In the genomic region with DNA sequence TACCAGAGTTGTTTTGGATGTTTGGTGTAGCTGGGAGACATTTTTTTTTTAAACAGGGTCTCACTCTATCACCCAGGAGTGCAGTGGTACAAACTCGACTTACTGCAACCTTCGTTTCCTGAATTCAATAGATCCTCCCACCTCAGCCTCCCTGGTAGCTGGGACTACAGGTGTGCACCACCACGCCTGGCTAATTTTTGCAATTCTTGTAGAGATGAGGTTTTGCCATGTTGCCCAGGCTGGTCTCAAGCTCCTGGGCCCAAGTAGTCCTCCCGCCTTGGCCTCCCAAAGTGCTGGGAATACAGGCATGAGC, we compare ENCODE assay signal across 13 cellular contexts. TPM values are rescaled to one million over a fixed set of nuclear protein-coding genes. Genes with fewer than 3 reads are reported as not detected.
DNase-seq lines count a peak whose midpoint lies in the region; ATAC-seq and TF ChIP-seq lines count a peak whose summit lies in the region.
"Not testable (repeated sequence)": the region's sequence is repeated elsewhere in the genome, so short reads cannot be mapped to it uniquely, and the experiment has no call there.
"Had no signal": no experiment of that assay in that cellular context is flagged by ENCODE, and none has a peak within 500 bp of the region (broad histone marks: within the 10 kb centered on the region; RNA-seq: fewer than 3 reads in every experiment).

No MANE protein-coding gene starts in this region.

- POLR2A ChIA-PET in HCT116 (lab: Charles Lee): not testable (repeated sequence)
- POLR2A ChIA-PET in activated CD4-positive, alpha-beta T cell treated with anti-CD3 and anti-CD28 coated beads for 36 hours (lab: Charles Lee): interaction anchor here (1.2 kb wide), 1 partner anchor 16 kb away, joined by 3 read pairs; no protein-coding TSS in a partner anchor
- POLR2A ChIA-PET in naive thymus-derived CD4-positive, alpha-beta T cell (lab: Charles Lee): interaction anchor here (0.8 to 3.6 kb wide), 4 partner anchors 15 to 192 kb away, joined by 3 to 16 read pairs (median 3); a partner anchor contains a TSS

- BruUV-seq in HCT116 (replicated peaks; lab: Mats Ljungman, UMichigan): not testable (repeated sequence)

- CTCF ChIA-PET in HCT116 (lab: Charles Lee): interaction anchor here (1.1 to 2.2 kb wide), 3 partner anchors 14 to 79 kb away, joined by 3 to 9 read pairs (median 4); a partner anchor contains a TSS
- CTCF ChIA-PET in activated CD4-positive, alpha-beta T cell treated with anti-CD3 and anti-CD28 coated beads for 36 hours (lab: Charles Lee): interaction anchor here (0.6 to 1.4 kb wide), 3 partner anchors 12 to 89 kb away, joined by 3 to 6 read pairs (median 4); no protein-coding TSS in a partner anchor
- CTCF ChIA-PET in naive thymus-derived CD4-positive, alpha-beta T cell (lab: Charles Lee): interaction anchor here (0.8 to 1.3 kb wide), 2 partner anchors 8 to 17 kb away, joined by 3 to 5 read pairs; no protein-coding TSS in a partner anchor

- RAD21 ChIA-PET in HCT116 (lab: Charles Lee; ENCODE audit: low non-redundant PET in 1 of 2, low total read pairs in 2 of 2, uncharacterized antibody in 2 of 2, unreplicated experiment in 2 of 2): not testable (repeated sequence)

- not testable (repeated sequence) for TF ChIP-seq CTCF in HCT116 (IDR thresholded peaks at IDR 0.05 in 2 of 3, conservative IDR thresholded peaks at IDR 0.05 in 1 of 3; ENCODE audit: borderline replicate concordance in 1 of 3, insufficient read depth in 1 of 3, low read depth in 2 of 3, low read length in 2 of 3)

- not testable (repeated sequence) for H3K9me3 ChIP-seq in BLaER1; HCT116 (ENCODE audit: control insufficient read depth in 1 of 2, insufficient read depth in 1 of 2, low read depth in 1 of 2, low read length in 2 of 2); naive thymus-derived CD4-positive, alpha-beta T cell (ENCODE audit: control insufficient read depth in 2 of 3, low read length in 3 of 3)

- not testable (repeated sequence) for ATAC-seq in HCT116; activated CD4-positive, alpha-beta T cell treated with anti-CD3 and anti-CD28 coated beads for 36 hours; activated naive CD4-positive, alpha-beta T cell treated with anti-CD3 and anti-CD28 coated beads, Interleukin-2, amount 50 U/mL, for 72 hours; naive thymus-derived CD4-positive, alpha-beta T cell; stimulated activated naive CD8-positive, alpha-beta T cell treated with anti-CD3 and anti-CD28 coated beads, Interleukin-15, amount 100 ng/mL, for 72 hours

- not testable (repeated sequence) for H3K79me2 ChIP-seq in HCT116 (ENCODE audit: insufficient read depth, low read length)

- intact Hi-C loops in HCT116 (cut with micrococcal nuclease): not testable (repeated sequence)
- intact Hi-C loops in activated CD4-positive, alpha-beta T cell treated with anti-CD3 and anti-CD28 coated beads for 36 hours (cut with DNase I, micrococcal nuclease): loop anchor here (2.0 to 5.0 kb wide), 2 partner anchors 17 to 70 kb away; a partner anchor contains a TSS
- intact Hi-C loops in dendritic cell treated with granulocyte-macrophage colony-stimulating factor and Interleukin-4, amounts not matched to agents 40 ng/mL and 50 ng/mL, for 4 days (cut with micrococcal nuclease): loop anchor here (5.0 kb wide), 1 partner anchor 70 kb away; a partner anchor contains a TSS
- intact Hi-C loops in naive thymus-derived CD4-positive, alpha-beta T cell (cut with micrococcal nuclease): loop anchor here in 1 of 2 donors (5.0 kb wide), 1 partner anchor 70 kb away; a partner anchor contains a TSS

- peak overlapping the region; percentile 85 for H3K27ac Mint-ChIP-seq in activated CD4-positive, alpha-beta T cell treated with anti-CD3 and anti-CD28 coated beads for 36 hours
- H3K27ac Mint-ChIP-seq in activated T-cell treated with anti-CD3 and anti-CD28 coated beads, Interleukin-2, amount 50 U/mL, for 24 hours: peak overlapping the region; percentile 94
- H3K27ac Mint-ChIP-seq in activated naive CD4-positive, alpha-beta T cell treated with anti-CD3 and anti-CD28 coated beads, Interleukin-2, amount 50 U/mL, for 72 hours: peak overlapping the region; percentile 79 to 82
- peak overlapping the region; percentile 83 for H3K27ac Mint-ChIP-seq in dendritic cell treated with granulocyte-macrophage colony-stimulating factor and Interleukin-4, amounts not matched to agents 40 ng/mL and 50 ng/mL, for 4 days
- peak overlapping the region; percentile 85 to 98 (median 95) for H3K27ac Mint-ChIP-seq in naive thymus-derived CD4-positive, alpha-beta T cell
- H3K27ac Mint-ChIP-seq in stimulated activated naive CD8-positive, alpha-beta T cell treated with anti-CD3 and anti-CD28 coated beads, Interleukin-15, amount 100 ng/mL, for 72 hours: peak overlapping the region; percentile 98

- H3K4me2 ChIP-seq in BLaER1: peak overlapping the region; percentile 88
- H3K4me2 ChIP-seq in HCT116 (ENCODE audit: low read length): not testable (repeated sequence)

- H3K4me3 Mint-ChIP-seq in activated CD4-positive, alpha-beta T cell treated with anti-CD3 and anti-CD28 coated beads for 36 hours; dendritic cell treated with granulocyte-macrophage colony-stimulating factor and Interleukin-4, amounts not matched to agents 40 ng/mL and 50 ng/mL, for 4 days: not testable (repeated sequence)
- peak overlapping the region; percentile 8 for H3K4me3 Mint-ChIP-seq in activated T-cell treated with anti-CD3 and anti-CD28 coated beads, Interleukin-2, amount 50 U/mL, for 24 hours
- peak overlapping the region in 4 of 10 donors; percentile 41 to 83 (median 65) for H3K4me3 Mint-ChIP-seq in naive thymus-derived CD4-positive, alpha-beta T cell
- peak overlapping the region in 1 of 2 donors; percentile 21 for H3K4me3 Mint-ChIP-seq in stimulated activated naive CD8-positive, alpha-beta T cell treated with anti-CD3 and anti-CD28 coated beads, Interleukin-15, amount 100 ng/mL, for 72 hours

- peaks cover 65% of the 10 kb centered on the region for H3K4me1 ChIP-seq in BLaER1
- not testable (repeated sequence) for H3K4me1 ChIP-seq in HCT116 (ENCODE audit: control insufficient read depth in 1 of 2, insufficient read depth in 2 of 2, low read length in 2 of 2)
- H3K4me1 ChIP-seq in naive thymus-derived CD4-positive, alpha-beta T cell (ENCODE audit: control insufficient read depth in 2 of 2, insufficient read depth in 2 of 2, low read length in 2 of 2): peaks cover 42 to 50% of the 10 kb centered on the region in 2 donors

- H3K9me3 Mint-ChIP-seq in activated CD4-positive, alpha-beta T cell treated with anti-CD3 and anti-CD28 coated beads for 36 hours (ENCODE audit: low read depth); activated T-cell treated with anti-CD3 and anti-CD28 coated beads, Interleukin-2, amount 50 U/mL, for 24 hours; activated naive CD4-positive, alpha-beta T cell treated with anti-CD3 and anti-CD28 coated beads, Interleukin-2, amount 50 U/mL, for 72 hours; dendritic cell treated with granulocyte-macrophage colony-stimulating factor and Interleukin-4, amounts not matched to agents 40 ng/mL and 50 ng/mL, for 4 days; naive thymus-derived CD4-positive, alpha-beta T cell; stimulated activated naive CD8-positive, alpha-beta T cell treated with anti-CD3 and anti-CD28 coated beads, Interleukin-15, amount 100 ng/mL, for 72 hours: not testable (repeated sequence)

- not testable (repeated sequence) for H3K27ac ChIP-seq in BLaER1; HCT116 (ENCODE audit: low read depth, low read length); naive thymus-derived CD4-positive, alpha-beta T cell (ENCODE audit: low read depth, low read length)

- not testable (repeated sequence) for H3K27me3 Mint-ChIP-seq in activated CD4-positive, alpha-beta T cell treated with anti-CD3 and anti-CD28 coated beads for 36 hours; activated T-cell treated with anti-CD3 and anti-CD28 coated beads, Interleukin-2, amount 50 U/mL, for 24 hours; naive thymus-derived CD4-positive, alpha-beta T cell; stimulated activated naive CD8-positive, alpha-beta T cell treated with anti-CD3 and anti-CD28 coated beads, Interleukin-15, amount 100 ng/mL, for 72 hours
- peaks cover 10% of the 10 kb centered on the region for H3K27me3 Mint-ChIP-seq in dendritic cell treated with granulocyte-macrophage colony-stimulating factor and Interleukin-4, amounts not matched to agents 40 ng/mL and 50 ng/mL, for 4 days

- not testable (repeated sequence) for H3K4me3 ChIP-seq in BLaER1; HCT116 (replicated peaks in 1 of 2; ENCODE audit: low read depth in 1 of 2, low read length in 2 of 2)
- peak overlapping the region; percentile 10 for H3K4me3 ChIP-seq in naive thymus-derived CD4-positive, alpha-beta T cell (ENCODE audit: low read length)

- not testable (repeated sequence) for DNase-seq in HCT116 (ENCODE audit: low read depth, low spot score); activated CD4-positive, alpha-beta T cell treated with anti-CD3 and anti-CD28 coated beads for 36 hours; activated naive CD4-positive, alpha-beta T cell treated with anti-CD3 and anti-CD28 coated beads, Interleukin-2, amount 50 U/mL, for 72 hours (ENCODE audit: low spot score in 2 of 2); naive thymus-derived CD4-positive, alpha-beta T cell; stimulated activated naive CD8-positive, alpha-beta T cell treated with anti-CD3 and anti-CD28 coated beads, Interleukin-15, amount 100 ng/mL, for 72 hours
- DNase-seq in activated T-cell treated with anti-CD3 and anti-CD28 coated beads, Interleukin-2, amount 50 U/mL, for 24 hours: peak; percentile 44

- peaks cover 40% of the 10 kb centered on the region for H3K4me1 Mint-ChIP-seq in activated CD4-positive, alpha-beta T cell treated with anti-CD3 and anti-CD28 coated beads for 36 hours
- H3K4me1 Mint-ChIP-seq in activated T-cell treated with anti-CD3 and anti-CD28 coated beads, Interleukin-2, amount 50 U/mL, for 24 hours (ENCODE audit: low read depth): peaks cover 60% of the 10 kb centered on the region
- H3K4me1 Mint-ChIP-seq in dendritic cell treated with granulocyte-macrophage colony-stimulating factor and Interleukin-4, amounts not matched to agents 40 ng/mL and 50 ng/mL, for 4 days (ENCODE audit: low read depth): peaks cover 50% of the 10 kb centered on the region
- peaks cover 14 to 64% (median 35%) of the 10 kb centered on the region in 7 donors for H3K4me1 Mint-ChIP-seq in naive thymus-derived CD4-positive, alpha-beta T cell
- peaks cover 62% of the 10 kb centered on the region for H3K4me1 Mint-ChIP-seq in stimulated activated naive CD8-positive, alpha-beta T cell treated with anti-CD3 and anti-CD28 coated beads, Interleukin-15, amount 100 ng/mL, for 72 hours

- not testable (repeated sequence) for TF ChIP-seq RAD21 in HCT116 (IDR thresholded peaks at IDR 0.05; ENCODE audit: low read depth)

- not testable (repeated sequence) for H4K20me1 ChIP-seq in BLaER1; HCT116 (ENCODE audit: insufficient read depth)

- not testable (repeated sequence) for H3K36me3 Mint-ChIP-seq in activated CD4-positive, alpha-beta T cell treated with anti-CD3 and anti-CD28 coated beads for 36 hours (ENCODE audit: low read depth); activated T-cell treated with anti-CD3 and anti-CD28 coated beads, Interleukin-2, amount 50 U/mL, for 24 hours (ENCODE audit: low read depth); activated naive CD4-positive, alpha-beta T cell treated with anti-CD3 and anti-CD28 coated beads, Interleukin-2, amount 50 U/mL, for 72 hours; dendritic cell treated with granulocyte-macrophage colony-stimulating factor and Interleukin-4, amounts not matched to agents 40 ng/mL and 50 ng/mL, for 4 days (ENCODE audit: low read depth); naive thymus-derived CD4-positive, alpha-beta T cell

- not testable (repeated sequence) for H3K9ac ChIP-seq in BLaER1; HCT116 (ENCODE audit: low read length)

- H2AFZ ChIP-seq in HCT116 (ENCODE audit: low read depth, low read length, poor library complexity, severe bottlenecking): peak overlapping the region; percentile 42

- H3K27me3 ChIP-seq in BLaER1; HCT116 (ENCODE audit: insufficient read depth, low read length); naive thymus-derived CD4-positive, alpha-beta T cell (ENCODE audit: control insufficient read depth in 2 of 2, insufficient read depth in 2 of 2, low read length in 2 of 2): not testable (repeated sequence)

- not testable (repeated sequence) for H3K36me3 ChIP-seq in BLaER1; HCT116 (ENCODE audit: control insufficient read depth in 1 of 2, insufficient read depth in 2 of 2, low read length in 2 of 2); naive thymus-derived CD4-positive, alpha-beta T cell (ENCODE audit: control insufficient read depth in 2 of 3, insufficient read depth in 3 of 3, low read length in 3 of 3)

- H3K9me2 ChIP-seq in HCT116 (ENCODE audit: insufficient read depth): not testable (repeated sequence)

- TF ChIP-seq POLR2A in HCT116 (IDR thresholded peaks at IDR 0.05; ENCODE audit: borderline replicate concordance, extremely low read depth, insufficient read depth, insufficient read length): not testable (repeated sequence)

RNA-seq across cellular contexts. Expression of a gene that starts 8.2 kb away (rescaled TPM):
- not detected for total RNA-seq in HCT116 (2021; ENCODE audit: unreplicated experiment)
- polyA plus RNA-seq in HCT116 (2012): not detected in 2 replicates
- total RNA-seq in activated CD4-positive, alpha-beta T cell treated with anti-CD3 and anti-CD28 coated beads for 36 hours: under 1 TPM; 0.14 to 0.49 TPM
- total RNA-seq in activated naive CD4-positive, alpha-beta T cell treated with anti-CD3 and anti-CD28 coated beads, Interleukin-2, amount 50 U/mL, for 72 hours: under 1 TPM; 0.25 to 0.31 TPM
- total RNA-seq in naive thymus-derived CD4-positive, alpha-beta T cell: 1 to 10 TPM in 2 of 5 experiments, under 1 TPM in 3; 0.74 to 1.8 (median 0.94) TPM
- under 1 TPM in 1 of 2 donors, not detected in 1; 0.15 TPM for polyA plus RNA-seq in naive thymus-derived CD4-positive, alpha-beta T cell
- total RNA-seq: GM23248, HT-29, NCI-H460, Peyer's patch, Right ventricle myocardium superior had no signal
- polyA plus RNA-seq: GM23248 had no signal

RNA-seq across cellular contexts. Expression of a gene that starts 43.8 kb away (rescaled TPM):
- 0.15 TPM for total RNA-seq in HCT116 (2021; ENCODE audit: unreplicated experiment)
- 0.06 and 0.18 TPM in 2 replicates for polyA plus RNA-seq in HCT116 (2012)
- under 1 TPM in 1 of 2 experiments, not detected in 1; 0.11 TPM for total RNA-seq in activated CD4-positive, alpha-beta T cell treated with anti-CD3 and anti-CD28 coated beads for 36 hours
- under 1 TPM in 1 of 2 donors, not detected in 1; 0.08 TPM for total RNA-seq in activated naive CD4-positive, alpha-beta T cell treated with anti-CD3 and anti-CD28 coated beads, Interleukin-2, amount 50 U/mL, for 72 hours
- total RNA-seq in naive thymus-derived CD4-positive, alpha-beta T cell: 1 to 10 TPM in 1 of 5 experiments, under 1 TPM in 3, not detected in 1; 0.34 to 1.2 (median 0.47) TPM
- polyA plus RNA-seq in naive thymus-derived CD4-positive, alpha-beta T cell: not detected
- total RNA-seq: GM23248, NCI-H460 had no signal
- polyA plus RNA-seq: GM23248 had no signal
